In the genomic region with DNA sequence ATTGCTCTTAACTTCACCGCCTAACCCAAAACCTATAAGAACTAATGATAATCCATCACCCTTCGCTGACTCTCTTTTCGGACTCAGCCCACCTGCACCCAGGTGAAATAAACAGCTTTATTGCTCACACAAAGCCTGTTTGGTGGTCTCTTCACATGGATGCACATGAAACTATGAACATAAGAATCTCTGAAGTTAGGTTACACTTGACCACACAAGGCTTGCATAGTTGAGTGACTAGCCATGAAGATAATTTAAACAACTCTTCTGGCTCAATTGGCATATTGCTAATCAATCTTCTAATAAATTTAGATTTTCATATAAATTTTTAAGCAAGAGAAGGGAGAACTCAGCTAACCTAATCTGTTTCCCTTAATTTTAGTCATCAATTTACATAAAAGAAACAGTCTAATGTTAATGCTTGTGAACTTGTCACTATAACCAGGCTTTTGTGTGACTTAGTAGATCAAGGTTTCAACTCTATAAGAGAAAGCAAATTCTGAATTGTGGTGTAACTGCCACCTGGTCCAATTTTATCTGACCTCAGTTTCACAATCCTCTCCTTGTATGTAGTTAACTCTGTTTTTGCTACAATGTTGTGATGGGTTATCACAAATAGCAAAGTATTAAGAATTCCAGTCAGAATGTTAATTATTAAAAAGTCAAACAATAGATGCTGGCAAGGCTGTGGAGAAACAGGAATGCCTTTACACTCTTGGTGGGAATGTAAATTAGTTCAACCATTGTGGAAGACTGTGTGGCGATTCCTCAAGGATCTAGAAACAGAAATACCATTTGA, we compare ENCODE assay signal across 16 cellular contexts.
DNase-seq lines count a peak whose midpoint lies in the region; ATAC-seq and TF ChIP-seq lines count a peak whose summit lies in the region.
"Had no signal": no experiment of that assay in that cellular context is flagged by ENCODE, and none has a peak within 500 bp of the region (broad histone marks: within the 10 kb centered on the region; RNA-seq: fewer than 3 reads in every experiment).

No MANE protein-coding gene starts in this region.

- intact Hi-C loops in Caco-2 (cut with micrococcal nuclease; ENCODE audit: unreplicated experiment) = no loop called here

- H3K4me3 ChIP-seq in epithelial cell of proximal tubule (ENCODE audit: low read depth, low read length) (no peak overlapping the region), Caco-2 (ENCODE audit: low read depth, low read length) (no peak overlapping the region)

- H3K4me3 Mint-ChIP-seq in nephron progenitor cell (no peak overlapping the region), Caco-2 (ENCODE audit: unreplicated experiment) (no peak overlapping the region)

- H3K36me3 Mint-ChIP-seq in nephron progenitor cell (ENCODE audit: low read depth) (no peaks in the 10 kb centered on the region), Caco-2 (ENCODE audit: insufficient read depth, unreplicated experiment) (no peaks in the 10 kb centered on the region)

- no peak overlapping the region for H3K27ac Mint-ChIP-seq in nephron progenitor cell
- H3K27ac Mint-ChIP-seq in Caco-2 (ENCODE audit: unreplicated experiment) = no peak overlapping the region

- H3K4me1 Mint-ChIP-seq in nephron progenitor cell = no peaks in the 10 kb centered on the region
- H3K4me1 Mint-ChIP-seq in Caco-2 (ENCODE audit: low read depth, unreplicated experiment) = no peaks in the 10 kb centered on the region

- ATAC-seq in GM18519 (IDR thresholded peaks at IDR 0.05; ENCODE audit: low FRiP score, unreplicated experiment) = peak; percentile 62
- peak; percentile 77 for ATAC-seq in GM21390 (IDR thresholded peaks at IDR 0.05; ENCODE audit: unreplicated experiment)
- ATAC-seq in HG03378 (IDR thresholded peaks at IDR 0.05; ENCODE audit: unreplicated experiment) = peak; percentile 58
- ATAC-seq: HepG2, SK-N-SH treated with all-trans-retinoic acid at 6 μM for 48 hours had no signal

- TF ChIP-seq CTCF in epithelial cell of proximal tubule (conservative IDR thresholded peaks at IDR 0.05; ENCODE audit: low read depth, low read length) (no peak), nephron progenitor cell (IDR thresholded peaks at IDR 0.05) (no peak), Caco-2 (IDR thresholded peaks at IDR 0.05; ENCODE audit: insufficient read depth in 1 of 2, low read depth in 1 of 2, low read length in 1 of 2, severe bottlenecking in 1 of 2, unreplicated experiment in 1 of 2) (no peak), GM13977 (IDR thresholded peaks at IDR 0.05; ENCODE audit: extremely low read depth, insufficient read depth, missing control alignments) (no peak)

- no peaks in the 10 kb centered on the region for H3K27me3 ChIP-seq in Caco-2 (replicated peaks; ENCODE audit: control insufficient read depth, insufficient read depth, low read length)

- no peaks in the 10 kb centered on the region for H3K27me3 Mint-ChIP-seq in nephron progenitor cell (ENCODE audit: low read depth, poor library complexity)
- H3K27me3 Mint-ChIP-seq in Caco-2 (ENCODE audit: insufficient read depth, unreplicated experiment) = no peaks in the 10 kb centered on the region

- CTCF ChIA-PET in Caco-2 (lab: Charles Lee) = no interaction called here

- BruUV-seq in Caco-2 (replicated peaks; lab: Mats Ljungman, UMichigan) = no TSS peak

- in situ Hi-C loops in GM13977 (cut with MboI; ENCODE audit: low pct_unique_long_range_greater_than_20kb, low sequenced_read_pairs, unreplicated experiment) = no loop called here

- H3K9me3 ChIP-seq in Caco-2 = no peaks in the 10 kb centered on the region

- H3K9me3 Mint-ChIP-seq in nephron progenitor cell = no peaks in the 10 kb centered on the region
- no peaks in the 10 kb centered on the region for H3K9me3 Mint-ChIP-seq in Caco-2 (ENCODE audit: unreplicated experiment)

- POLR2A ChIA-PET in Caco-2 (lab: Charles Lee) = no interaction called here

- peaks cover 5% of the 10 kb centered on the region; the same call in 1 of the 2 replicates for H3K4me1 ChIP-seq in Caco-2

- peak; percentile 42 for DNase-seq in epithelial cell of proximal tubule (ENCODE audit: low read depth)
- DNase-seq in NCI-H510A treated with DMSO at 0.1 percent for 48 hours (lab: John Stamatoyannopoulos, UW) = no peak
- DNase-seq in nephron progenitor cell = no peak
- DNase-seq in Caco-2 = no peak
- DNase-seq in GM13977 (ENCODE audit: low spot score) = no peak
- DNase-seq: C1 segment of cervical spinal cord, DND-41, NCI-H1105, NCI-H1694, NCI-H524, SHP77 treated with DMSO at 0.1 percent for 48 hours had no signal

- H3K36me3 ChIP-seq in Caco-2 (ENCODE audit: control insufficient read depth, insufficient read depth, low read length) = no peaks in the 10 kb centered on the region
